2 cellular contexts compared by ENCODE assay signal in genomic region chr6:108074057-108074358, GRCh38.
A peak's percentile ranks its signal among the peaks of the same experiment; 100 is the strongest.
TF ChIP-seq lines count a peak whose summit lies in the region.

No MANE protein-coding gene starts in this region.

TF ChIP-seq in GM12878, 131 proteins besides CTCF, POLR2A, EP300 and RAD21:
- TF ChIP-seq POU2F2 (IDR thresholded peaks at IDR 0.05; ENCODE audit: borderline replicate concordance, low read depth, low read length) (no peak), FOXM1 (IDR thresholded peaks at IDR 0.05; ENCODE audit: low read depth, low read length) (no peak)

TF ChIP-seq in HepG2, 621 proteins besides CTCF, POLR2A, EP300 and RAD21:
- TF ChIP-seq SNRNP70 (IDR thresholded peaks at IDR 0.05; ENCODE audit: low read depth, low read length) (no peak), AHR (CRISPR knock-in tag; IDR thresholded peaks at IDR 0.05) (0 out of 2 replicates have a peak, but pooled peaks have one; percentile 16), NFE2L1 (CRISPR knock-in tag; IDR thresholded peaks at IDR 0.05; ENCODE audit: borderline replicate concordance) (no peak), SNAPC4 (CRISPR knock-in tag; IDR thresholded peaks at IDR 0.05) (0 out of 2 replicates have a peak, but pooled peaks have one; percentile 23), GATAD2A (CRISPR knock-in tag; IDR thresholded peaks at IDR 0.05) (0 out of 2 replicates have a peak, but pooled peaks have one; percentile 3), SMAD3 (CRISPR knock-in tag; IDR thresholded peaks at IDR 0.05) (0 out of 2 replicates have a peak, but pooled peaks have one; percentile 25), HMG20A (CRISPR knock-in tag; IDR thresholded peaks at IDR 0.05; ENCODE audit: borderline replicate concordance) (no peak), ZNF124 (CRISPR knock-in tag; IDR thresholded peaks at IDR 0.05) (0 out of 2 replicates have a peak, but pooled peaks have one; percentile 10), ZNF710 (CRISPR knock-in tag; IDR thresholded peaks at IDR 0.05; ENCODE audit: borderline replicate concordance) (0 out of 2 replicates have a peak, but pooled peaks have one; percentile 17), REPIN1 (CRISPR knock-in tag; IDR thresholded peaks at IDR 0.05; ENCODE audit: borderline replicate concordance, low read depth) (0 out of 2 replicates have a peak, but pooled peaks have one; percentile 2), ZNF619 (CRISPR knock-in tag; IDR thresholded peaks at IDR 0.05) (no peak), KLF13 (CRISPR knock-in tag; IDR thresholded peaks at IDR 0.05) (0 out of 2 replicates have a peak, but pooled peaks have one; percentile 28), ARHGAP35 (CRISPR knock-in tag; IDR thresholded peaks at IDR 0.05; ENCODE audit: borderline replicate concordance) (0 out of 2 replicates have a peak, but pooled peaks have one; percentile 12), FOXJ3 (CRISPR knock-in tag; IDR thresholded peaks at IDR 0.05; ENCODE audit: borderline replicate concordance) (0 out of 2 replicates have a peak, but pooled peaks have one; percentile 5), SNAPC5 (CRISPR knock-in tag; IDR thresholded peaks at IDR 0.05; ENCODE audit: borderline replicate concordance) (no peak), TERF1 (CRISPR knock-in tag; IDR thresholded peaks at IDR 0.05) (no peak), DMTF1 (CRISPR knock-in tag; IDR thresholded peaks at IDR 0.05) (no peak), CHD2 (IDR thresholded peaks at IDR 0.05; ENCODE audit: low read depth, low read length) (no peak), MLXIP (CRISPR knock-in tag; IDR thresholded peaks at IDR 0.05; ENCODE audit: borderline replicate concordance) (no peak), ZNF570 (CRISPR knock-in tag; IDR thresholded peaks at IDR 0.05; ENCODE audit: borderline replicate concordance) (no peak), BRCA1 (CRISPR knock-in tag; IDR thresholded peaks at IDR 0.05) (0 out of 2 replicates have a peak, but pooled peaks have one; percentile 1), HCFC1 (IDR thresholded peaks at IDR 0.05; ENCODE audit: low read depth, low read length) (no peak), MED13 (CRISPR knock-in tag; IDR thresholded peaks at IDR 0.05) (0 out of 2 replicates have a peak, but pooled peaks have one; percentile 1), NR2F6 (IDR thresholded peaks at IDR 0.05) (no peak), NR2F6 (CRISPR knock-in tag; IDR thresholded peaks at IDR 0.05) (no peak)
TF ChIP-seq in HepG2: peak in this region for 12.
